14 cellular contexts compared by ENCODE assay signal in genomic region chr12:117853600-117853999, GRCh38.
DNase-seq lines count a peak whose midpoint lies in the region; ATAC-seq, FAIRE-seq and TF ChIP-seq lines count a peak whose summit lies in the region.
"Had no signal": no experiment of that assay in that cellular context is flagged by ENCODE, and none has a peak within 500 bp of the region (broad histone marks: within the 10 kb centered on the region; RNA-seq: fewer than 3 reads in every experiment).

No MANE protein-coding gene starts in this region.

- H3K4me1 ChIP-seq in small intestine (ENCODE audit: control insufficient read depth in 2 of 2, insufficient read depth in 1 of 2, low read depth in 1 of 2, low read length in 1 of 2), result no peaks in the 10 kb centered on the region

- H3K27me3 Mint-ChIP-seq in stimulated activated naive B cell treated with anti-CD40 and anti-IgM and Interleukin-4, amounts not matched to agents 10 μg/mL and 1 μg/mL and 100 μg/mL, for 72 hours, result peaks cover 2 to 12% of the 10 kb centered on the region in 2 donors

- H3K27ac ChIP-seq in small intestine (ENCODE audit: low read depth in 1 of 2, low read length in 1 of 2), result no peak overlapping the region

- H3K9me3 Mint-ChIP-seq in stimulated activated naive B cell treated with anti-CD40 and anti-IgM and Interleukin-4, amounts not matched to agents 10 μg/mL and 1 μg/mL and 100 μg/mL, for 72 hours, result peaks cover 0 to 5% of the 10 kb centered on the region in 2 donors
- H3K9me3 Mint-ChIP-seq: WTC11 had no signal

- 18 to 32% (median 20%) methylated on average over 1 of the region's 1 CpG for WGBS in small intestine, 3 donors

- no peaks in the 10 kb centered on the region for H3K27me3 ChIP-seq in small intestine (ENCODE audit: control insufficient read depth in 2 of 2, insufficient read depth in 2 of 2, low read length in 2 of 2)

- H3K36me3 Mint-ChIP-seq in stimulated activated naive B cell treated with anti-CD40 and anti-IgM and Interleukin-4, amounts not matched to agents 10 μg/mL and 1 μg/mL and 100 μg/mL, for 72 hours, result no peaks in the 10 kb centered on the region
- H3K36me3 Mint-ChIP-seq: activated naive CD8-positive, alpha-beta T cell; CD14-positive monocyte; WTC11 had no signal

- H3K4me1 Mint-ChIP-seq in stimulated activated naive B cell treated with anti-CD40 and anti-IgM and Interleukin-4, amounts not matched to agents 10 μg/mL and 1 μg/mL and 100 μg/mL, for 72 hours, result peaks cover 0 to 2% of the 10 kb centered on the region in 2 donors
- H3K4me1 Mint-ChIP-seq: CD14-positive monocyte had no signal

- H3K4me3 ChIP-seq in epithelial cell of proximal tubule (ENCODE audit: low read depth, low read length) (no peak overlapping the region), small intestine (ENCODE audit: low read depth in 1 of 2, low read length in 2 of 2) (no peak overlapping the region)

- H3K9me3 ChIP-seq in small intestine (ENCODE audit: control insufficient read depth, low read depth), result no peaks in the 10 kb centered on the region

- no peaks in the 10 kb centered on the region for H3K36me3 ChIP-seq in small intestine (ENCODE audit: control insufficient read depth in 2 of 2, insufficient read depth in 2 of 2, low read length in 2 of 2)

- DNase-seq in HPDE6-E6E7 (ENCODE audit: extremely low spot score) (peak; percentile 37), NCI-H2196 treated with DMSO at 0.1 percent for 48 hours (lab: John Stamatoyannopoulos, UW; ENCODE audit: unreplicated experiment) (peak; percentile 46), epithelial cell of proximal tubule (ENCODE audit: low read depth) (peak; percentile 84), small intestine (peak; percentile 16), NCI-H2081 treated with DMSO at 0.1 percent for 48 hours (lab: John Stamatoyannopoulos, UW) (no peak), NCI-H187 (lab: John Stamatoyannopoulos, UW) (no peak)
- no peak for DNase-seq in stimulated activated naive B cell treated with anti-CD40 and anti-IgM and Interleukin-4, amounts not matched to agents 10 μg/mL and 1 μg/mL and 100 μg/mL, for 72 hours
- DNase-seq: activated CD8-positive, alpha-beta memory T cell treated with anti-CD3 and anti-CD28 coated beads, Interleukin-2, amount 50 U/mL, for 4 hours; left ventricle myocardium superior; right cardiac atrium; stimulated activated CD4-positive, alpha-beta T cell treated with anti-CD3 and anti-CD28 coated beads, Interleukin-4, amount 100 ng/mL, for 1 hour had no signal

- FAIRE-seq in small intestine (lab: Jason Lieb, UNC), result no peak

- no peak for TF ChIP-seq CTCF in epithelial cell of proximal tubule (conservative IDR thresholded peaks at IDR 0.05; ENCODE audit: low read depth, low read length)

- no peak overlapping the region for H3K27ac Mint-ChIP-seq in stimulated activated naive B cell treated with anti-CD40 and anti-IgM and Interleukin-4, amounts not matched to agents 10 μg/mL and 1 μg/mL and 100 μg/mL, for 72 hours
- H3K27ac Mint-ChIP-seq: activated naive CD8-positive, alpha-beta T cell; CD14-positive monocyte; WTC11 had no signal

- H3K4me3 Mint-ChIP-seq in stimulated activated naive B cell treated with anti-CD40 and anti-IgM and Interleukin-4, amounts not matched to agents 10 μg/mL and 1 μg/mL and 100 μg/mL, for 72 hours, result no peak overlapping the region
- H3K4me3 Mint-ChIP-seq: activated naive CD8-positive, alpha-beta T cell; CD14-positive monocyte; WTC11 had no signal

- no peak for ATAC-seq in stimulated activated naive B cell treated with anti-CD40 and anti-IgM and Interleukin-4, amounts not matched to agents 10 μg/mL and 1 μg/mL and 100 μg/mL, for 72 hours (replicated peaks)
- ATAC-seq: left ventricle myocardium superior, right cardiac atrium had no signal

Comparison
In these comparisons a context has a peak if more than half of its experiments do, and no peak if none do; other contexts are left out.
1. DNase-seq: peak in HPDE6-E6E7 (single experiment), NCI-H2196 treated with DMSO at 0.1 percent for 48 hours (single experiment), epithelial cell of proximal tubule (single experiment) and small intestine (single experiment); none in NCI-H2081 treated with DMSO at 0.1 percent for 48 hours (single experiment), stimulated activated naive B cell treated with anti-CD40 and anti-IgM and Interleukin-4, amounts not matched to agents 10 μg/mL and 1 μg/mL and 100 μg/mL, for 72 hours (single experiment) and NCI-H187 (0 of 2).